8 cellular contexts compared by ENCODE assay signal in the genomic region with DNA sequence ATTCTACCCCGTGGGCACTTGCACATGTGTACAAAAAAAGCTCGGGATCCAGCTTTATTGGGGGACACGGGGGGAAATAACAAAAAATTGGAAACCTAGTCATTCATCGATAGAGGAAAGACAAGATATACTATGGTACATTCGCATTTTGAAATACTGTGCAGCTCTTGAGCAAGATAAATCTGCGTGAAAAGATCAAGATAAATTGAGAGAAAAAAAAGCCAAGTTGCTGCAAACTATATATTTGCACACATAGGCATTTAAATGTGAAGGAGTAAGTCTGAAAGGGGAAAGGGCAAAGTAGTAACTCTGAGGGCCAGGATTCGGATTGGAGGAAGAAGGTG. TPM values are rescaled to one million over a fixed set of nuclear protein-coding genes. Genes with fewer than 3 reads are reported as not detected.
DNase-seq lines count a peak whose midpoint lies in the region; ATAC-seq and TF ChIP-seq lines count a peak whose summit lies in the region.

No MANE protein-coding gene starts in this region.

- ATAC-seq in effector memory CD8-positive, alpha-beta T cell (replicated peaks): no peak
- ATAC-seq in HG03457 (IDR thresholded peaks at IDR 0.05; ENCODE audit: unreplicated experiment): no peak

- peaks cover 5% of the 10 kb centered on the region; the same call in 1 of the 2 replicates for H4K20me1 ChIP-seq in BLaER1

- H3K4me1 ChIP-seq in BLaER1: peaks cover 25% of the 10 kb centered on the region

- H3K36me3 Mint-ChIP-seq in effector memory CD8-positive, alpha-beta T cell (ENCODE audit: insufficient read depth): peaks cover 14% of the 10 kb centered on the region
- peaks cover 10% of the 10 kb centered on the region for H3K36me3 Mint-ChIP-seq in neural crest cell (ENCODE audit: low read depth)

- H3K9me3 ChIP-seq in BLaER1: no peaks in the 10 kb centered on the region

- peak overlapping the region; percentile 82 for H3K9ac ChIP-seq in BLaER1

- TF ChIP-seq CTCF in NB4 (IDR thresholded peaks at IDR 0.05; ENCODE audit: low read depth, low read length): no peak
- TF ChIP-seq CTCF in neural crest cell (conservative IDR thresholded peaks at IDR 0.05): no peak

- peak overlapping the region; percentile 99 for H3K27ac Mint-ChIP-seq in effector memory CD8-positive, alpha-beta T cell
- peak overlapping the region; percentile 97 for H3K27ac Mint-ChIP-seq in neural crest cell (ENCODE audit: unreplicated experiment)

- peaks cover 22% of the 10 kb centered on the region for H3K36me3 ChIP-seq in BLaER1

- H3K9me3 Mint-ChIP-seq in effector memory CD8-positive, alpha-beta T cell: no peaks in the 10 kb centered on the region
- no peaks in the 10 kb centered on the region for H3K9me3 Mint-ChIP-seq in neural crest cell

- H3K4me3 ChIP-seq in BLaER1 (peak overlapping the region; percentile 82), NB4 (ENCODE audit: low read depth, low read length) (peak overlapping the region; percentile 96)

- H3K4me3 Mint-ChIP-seq in effector memory CD8-positive, alpha-beta T cell: peak overlapping the region; percentile 93 to 95
- H3K4me3 Mint-ChIP-seq in neural crest cell: peak overlapping the region; percentile 99

- H3K4me1 Mint-ChIP-seq in effector memory CD8-positive, alpha-beta T cell (ENCODE audit: low read depth in 2 of 2): peaks cover 27 to 41% of the 10 kb centered on the region in 2 donors
- peaks cover 43% of the 10 kb centered on the region for H3K4me1 Mint-ChIP-seq in neural crest cell

- DNase-seq in NB4 (ENCODE audit: low read depth) (no peak), neural crest cell (ENCODE audit: low read depth, low spot score) (no peak), AG08395 (ENCODE audit: low spot score) (no peak), AG20443 (ENCODE audit: low spot score) (no peak), NCI-H146 treated with DMSO at 0.1 percent for 48 hours (lab: John Stamatoyannopoulos, UW; ENCODE audit: unreplicated experiment) (no peak)
- DNase-seq in effector memory CD8-positive, alpha-beta T cell: no peak

- H3K4me2 ChIP-seq in BLaER1: peak overlapping the region; percentile 87

- peaks cover 0 to 6% of the 10 kb centered on the region in 2 donors for H3K27me3 Mint-ChIP-seq in effector memory CD8-positive, alpha-beta T cell
- H3K27me3 Mint-ChIP-seq in neural crest cell (ENCODE audit: low read depth): peaks cover 11% of the 10 kb centered on the region

- H3K27ac ChIP-seq in BLaER1: peak overlapping the region; percentile 81

- no peak for TF ChIP-seq POLR2A in NB4 (IDR thresholded peaks at IDR 0.05; ENCODE audit: extremely low read depth, insufficient read length)

- H3K27me3 ChIP-seq in BLaER1: no peaks in the 10 kb centered on the region

RNA-seq across cellular contexts. Expression of a gene that starts 0.6 kb away (rescaled TPM):
- total RNA-seq in neural crest cell: 23.9 and 29.3 TPM in 2 replicates

RNA-seq across cellular contexts. Expression of a gene that starts 26.9 kb away (rescaled TPM):
- total RNA-seq in neural crest cell: 15.3 and 15.8 TPM in 2 replicates
